In genomic region chr2:17571681-17572080, GRCh38 we compare ENCODE assay signal across 24 cellular contexts. TPM values are rescaled to one million over a fixed set of nuclear protein-coding genes. Genes with fewer than 3 reads are reported as not detected.
"Had no signal": no experiment of that assay in that cellular context is flagged by ENCODE, and none has a peak within 500 bp of the region (broad histone marks: within the 10 kb centered on the region; RNA-seq: fewer than 3 reads in every experiment).

No MANE protein-coding gene starts in this region.

- ATAC-seq: activated T-helper 17 cell treated with anti-CD3 and anti-CD28 coated beads, Interleukin-2, amount 50 U/mL, for 72 hours; gastroesophageal sphincter; heart left ventricle; stimulated activated naive CD8-positive, alpha-beta T cell treated with anti-CD3 and anti-CD28 coated beads, Interleukin-15, Interleukin-2, amounts not matched to agents 100 U/mL and 50 U/mL, for 24 hours had no signal

- H3K27me3 Mint-ChIP-seq: activated CD4-positive, alpha-beta memory T cell treated with anti-CD3 and anti-CD28 coated beads, Interleukin-2, amount 10 ng/mL, durations not matched to agents 7 days and 5 days had no signal

- H3K27me3 ChIP-seq: gastroesophageal sphincter, heart left ventricle, tibial nerve, vagina had no signal

- H3K4me1 Mint-ChIP-seq: activated CD4-positive, alpha-beta memory T cell treated with anti-CD3 and anti-CD28 coated beads, Interleukin-2, amount 10 ng/mL, durations not matched to agents 7 days and 5 days; activated naive CD8-positive, alpha-beta T cell treated with anti-CD3 and anti-CD28 coated beads for 36 hours; activated T-helper 17 cell treated with anti-CD3 and anti-CD28 coated beads, Interleukin-2, amount 50 U/mL, for 72 hours; naive B cell; neural crest cell had no signal

- H3K27ac ChIP-seq: coronary artery, gastroesophageal sphincter, heart left ventricle, left ventricle myocardium inferior, tibial nerve, vagina, WERI-Rb-1 had no signal

- H3K9me3 Mint-ChIP-seq: activated CD4-positive, alpha-beta memory T cell treated with anti-CD3 and anti-CD28 coated beads, Interleukin-2, amount 10 ng/mL, durations not matched to agents 7 days and 5 days; activated naive CD8-positive, alpha-beta T cell treated with anti-CD3 and anti-CD28 coated beads for 36 hours; activated T-helper 17 cell treated with anti-CD3 and anti-CD28 coated beads, Interleukin-2, amount 50 U/mL, for 72 hours; neural crest cell had no signal

- H3K27ac Mint-ChIP-seq: activated CD4-positive, alpha-beta memory T cell treated with anti-CD3 and anti-CD28 coated beads, Interleukin-2, amount 10 ng/mL, durations not matched to agents 7 days and 5 days; activated naive CD8-positive, alpha-beta T cell treated with anti-CD3 and anti-CD28 coated beads for 36 hours; activated T-helper 17 cell treated with anti-CD3 and anti-CD28 coated beads, Interleukin-2, amount 50 U/mL, for 72 hours; brain; progenitor cell of endocrine pancreas had no signal

- FAIRE-seq: endometrium had no signal

- H3K4me3 ChIP-seq: coronary artery, gastroesophageal sphincter, heart left ventricle, left ventricle myocardium inferior, skin epidermis, tibial nerve, vagina had no signal

- H3K4me3 Mint-ChIP-seq: activated CD4-positive, alpha-beta memory T cell treated with anti-CD3 and anti-CD28 coated beads, Interleukin-2, amount 10 ng/mL, durations not matched to agents 7 days and 5 days; activated naive CD8-positive, alpha-beta T cell treated with anti-CD3 and anti-CD28 coated beads for 36 hours; activated T-helper 17 cell treated with anti-CD3 and anti-CD28 coated beads, Interleukin-2, amount 50 U/mL, for 72 hours; brain; naive B cell; neural crest cell had no signal

- DNase-seq: activated CD4-positive, alpha-beta memory T cell treated with anti-CD3 and anti-CD28 coated beads, Interleukin-2, amount 10 ng/mL, durations not matched to agents 7 days and 5 days; activated naive CD4-positive, alpha-beta T cell; activated naive CD8-positive, alpha-beta T cell treated with anti-CD3 and anti-CD28 coated beads for 36 hours; activated T-cell treated with anti-CD3 and anti-CD28 coated beads, Interleukin-2, amount 50 U/mL, for 1 hour; amniotic stem cell; central memory CD4-positive, alpha-beta T cell; heart left ventricle; left ventricle myocardium inferior; mammary epithelial cell; naive B cell; stimulated activated naive CD8-positive, alpha-beta T cell treated with anti-CD3 and anti-CD28 coated beads, Interleukin-15, Interleukin-2, amounts not matched to agents 100 U/mL and 50 U/mL, for 24 hours; T-helper 2 cell; WERI-Rb-1 had no signal

- H3K36me3 ChIP-seq: gastroesophageal sphincter, heart left ventricle, left ventricle myocardium inferior, tibial nerve, vagina, WERI-Rb-1 had no signal

- H3K36me3 Mint-ChIP-seq: activated naive CD8-positive, alpha-beta T cell treated with anti-CD3 and anti-CD28 coated beads for 36 hours; naive B cell had no signal

- H3K4me1 ChIP-seq: gastroesophageal sphincter, tibial nerve had no signal

- H3K9me3 ChIP-seq: gastroesophageal sphincter, heart left ventricle, left ventricle myocardium inferior, tibial nerve, vagina had no signal

RNA-seq across cellular contexts. Expression of gene VSNL1, which starts 31.2 kb away (rescaled TPM):
- total RNA-seq: activated CD4-positive, alpha-beta memory T cell treated with anti-CD3 and anti-CD28 coated beads, Interleukin-2, amount 10 ng/mL, durations not matched to agents 7 days and 5 days; activated naive CD8-positive, alpha-beta T cell treated with anti-CD3 and anti-CD28 coated beads for 36 hours; activated T-helper 17 cell treated with anti-CD3 and anti-CD28 coated beads, Interleukin-2, amount 50 U/mL, for 72 hours had no signal

RNA-seq across cellular contexts. Expression of gene RAD51AP2, which starts 53.4 kb away (rescaled TPM):
- total RNA-seq: activated CD4-positive, alpha-beta memory T cell treated with anti-CD3 and anti-CD28 coated beads, Interleukin-2, amount 10 ng/mL, durations not matched to agents 7 days and 5 days; activated naive CD8-positive, alpha-beta T cell treated with anti-CD3 and anti-CD28 coated beads for 36 hours; activated T-helper 17 cell treated with anti-CD3 and anti-CD28 coated beads, Interleukin-2, amount 50 U/mL, for 72 hours; omental fat pad; tibial nerve had no signal
